11 cellular contexts compared by ENCODE assay signal in genomic region chr5:50340757-50341156, GRCh38.
"Had no signal": no experiment of that assay in that cellular context is flagged by ENCODE, and none has a peak within 500 bp of the region (broad histone marks: within the 10 kb centered on the region; RNA-seq: fewer than 3 reads in every experiment).

No MANE protein-coding gene starts in this region.

- H3K27ac Mint-ChIP-seq: HFFc6, IgD-negative memory B cell had no signal

- H3K4me3 Mint-ChIP-seq: HFFc6, IgD-negative memory B cell had no signal

- H3K9ac ChIP-seq: GM23248, KMS-11 had no signal

- H3K36me3 ChIP-seq: HAP-1 had no signal

- H3K27me3 Mint-ChIP-seq: IgD-negative memory B cell had no signal

- ATAC-seq: HCT116, HepG2 had no signal

- H3K9me3 ChIP-seq: HAP-1 had no signal

- DNase-seq: GM23248, GOT3, H7, HFFc6, KBM-7 had no signal

- H3K4me1 ChIP-seq: HAP-1 had no signal

- H3K9me3 Mint-ChIP-seq: IgD-negative memory B cell had no signal

- H3K4me3 ChIP-seq: GM23248, HAP-1 had no signal

- H3K4me2 ChIP-seq: KMS-11 had no signal

- H3K27ac ChIP-seq: GM23248, HL-60, KMS-11 had no signal

- H2AFZ ChIP-seq: GM23248 had no signal
